ENCODE assay signal across 1 cellular context in the genomic region with DNA sequence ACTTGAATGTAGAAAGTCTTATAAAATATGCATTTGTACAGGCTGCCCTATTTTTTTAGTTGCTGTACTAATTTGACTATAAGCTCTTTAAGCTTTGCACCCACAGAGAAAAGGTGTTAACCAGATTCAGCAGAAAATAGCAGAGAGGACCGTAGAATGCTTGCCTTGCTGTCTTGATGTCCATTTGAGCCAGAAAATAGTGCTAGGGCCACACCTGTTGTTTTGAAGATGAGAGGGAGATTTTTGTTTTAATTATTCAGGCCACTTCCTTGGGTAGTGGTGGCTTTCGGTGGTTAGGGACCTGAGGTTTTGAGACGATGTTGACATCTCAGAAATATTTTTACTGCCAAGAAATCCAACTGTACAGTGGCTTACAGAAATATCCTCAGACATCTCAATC.
TF ChIP-seq lines count a peak whose summit lies in the region.

No MANE protein-coding gene starts in this region.

TF ChIP-seq in GM12878, 131 proteins besides CTCF, POLR2A, EP300 and RAD21 (continued from another document):
- TF ChIP-seq ZNF384 (IDR thresholded peaks at IDR 0.05; ENCODE audit: borderline replicate concordance, low read depth, low read length), result peak; percentile 18; the same call in 1 of the 2 replicates
- TF ChIP-seq NR2F1 (conservative IDR thresholded peaks at IDR 0.05), result peak; percentile 47; the same call in 1 of the 2 replicates
- TF ChIP-seq RUNX3 (IDR thresholded peaks at IDR 0.05; ENCODE audit: low read length), result peak; percentile 31; the same call in 1 of the 2 replicates
- TF ChIP-seq SRF (IDR thresholded peaks at IDR 0.05; ENCODE audit: low read depth in 2 of 2, low read length in 2 of 2), result no peak
- TF ChIP-seq, protein P1, sequence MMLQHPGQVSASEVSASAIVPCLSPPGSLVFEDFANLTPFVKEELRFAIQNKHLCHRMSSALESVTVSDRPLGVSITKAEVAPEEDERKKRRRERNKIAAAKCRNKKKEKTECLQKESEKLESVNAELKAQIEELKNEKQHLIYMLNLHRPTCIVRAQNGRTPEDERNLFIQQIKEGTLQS (IDR thresholded peaks at IDR 0.05; ENCODE audit: borderline replicate concordance, extremely low read depth, low read depth, low read length), result no peak
- no peak for TF ChIP-seq POU2F2 (IDR thresholded peaks at IDR 0.05; ENCODE audit: borderline replicate concordance, low read depth, low read length)
